ENCODE assay signal across 28 cellular contexts in genomic region chr15:61198722-61199121, GRCh38.
"Had no signal": no experiment of that assay in that cellular context is flagged by ENCODE, and none has a peak within 500 bp of the region (broad histone marks: within the 10 kb centered on the region; RNA-seq: fewer than 3 reads in every experiment).

No MANE protein-coding gene starts in this region.

- H3K4me3 ChIP-seq: breast epithelium, esophagus squamous epithelium, right lobe of liver, skin epidermis, stomach, thyroid gland, upper lobe of left lung, vagina had no signal

- H3K9me3 ChIP-seq: breast epithelium, esophagus squamous epithelium, right lobe of liver, stomach, thyroid gland, upper lobe of left lung, vagina had no signal

- H3K27ac ChIP-seq: breast epithelium, epithelial cell of prostate, esophagus squamous epithelium, right lobe of liver, skin epidermis, stomach, thyroid gland, upper lobe of left lung, vagina had no signal

- H3K4me1 Mint-ChIP-seq: activated CD4-positive, alpha-beta memory T cell treated with anti-CD3 and anti-CD28 coated beads, Interleukin-2, amount 10 ng/mL, durations not matched to agents 7 days and 5 days; activated CD4-positive, alpha-beta T cell treated with anti-CD3 and anti-CD28 coated beads, Interleukin-2, amount 10 ng/mL, durations not matched to agents 24 days and 14 days; activated naive CD8-positive, alpha-beta T cell treated with anti-CD3 and anti-CD28 coated beads, Interleukin-2, amount 50 U/mL, for 24 hours; naive thymus-derived CD8-positive, alpha-beta T cell; stimulated activated effector memory CD8-positive, alpha-beta T cell treated with anti-CD3 and anti-CD28 coated beads, Interleukin-12 subunit alpha, Interleukin-12 subunit beta, amount 100 ng/mL, for 72 hours had no signal

- ATAC-seq: activated naive CD8-positive, alpha-beta T cell treated with anti-CD3 and anti-CD28 coated beads, Interleukin-2, amount 50 U/mL, for 24 hours; activated T-helper 17 cell treated with anti-CD3 and anti-CD28 coated beads, Interleukin-2, amount 50 U/mL, for 72 hours; left cardiac atrium; naive thymus-derived CD8-positive, alpha-beta T cell; right lobe of liver; stimulated activated effector memory CD8-positive, alpha-beta T cell treated with anti-CD3 and anti-CD28 coated beads, Interleukin-12 subunit alpha, Interleukin-12 subunit beta, amount 100 ng/mL, for 72 hours had no signal

- DNase-seq: activated CD4-positive, alpha-beta memory T cell treated with anti-CD3 and anti-CD28 coated beads, Interleukin-2, amount 10 ng/mL, durations not matched to agents 7 days and 5 days; activated CD4-positive, alpha-beta T cell treated with anti-CD3 and anti-CD28 coated beads, Interleukin-2, amount 10 ng/mL, durations not matched to agents 24 days and 14 days; activated CD4-positive, CD25-positive, alpha-beta regulatory T cell treated with anti-CD3 and anti-CD28 coated beads, Interleukin-2, amount 50 U/mL, for 72 hours; activated CD8-positive, alpha-beta memory T cell treated with anti-CD3 and anti-CD28 coated beads, Interleukin-2, amount 50 U/mL, for 48 hours; activated gamma-delta T cell treated with Interleukin-2 at 50 U/mL for 16 hours; activated naive CD4-positive, alpha-beta T cell treated with anti-CD3 and anti-CD28 coated beads, Interleukin-2, amount 50 U/mL, for 16 hours; activated naive CD8-positive, alpha-beta T cell treated with anti-CD3 and anti-CD28 coated beads, Interleukin-2, amount 50 U/mL, for 24 hours; activated T-cell treated with anti-CD3 and anti-CD28 coated beads, Interleukin-2, amount 50 U/mL, for 24 hours; central memory CD4-positive, alpha-beta T cell; effector CD4-positive, alpha-beta T cell; esophagus squamous epithelium; foreskin melanocyte; left cardiac atrium; mammary epithelial cell; naive thymus-derived CD8-positive, alpha-beta T cell; right lobe of liver; stimulated activated CD4-positive, alpha-beta T cell treated with anti-CD3 and anti-CD28 coated beads, Interleukin-4, amount 100 ng/mL, for 24 hours; stomach; T-helper 1 cell; thyroid gland; upper lobe of left lung had no signal

- H3K9me3 Mint-ChIP-seq: activated CD4-positive, alpha-beta memory T cell treated with anti-CD3 and anti-CD28 coated beads, Interleukin-2, amount 10 ng/mL, durations not matched to agents 7 days and 5 days; activated CD4-positive, alpha-beta T cell treated with anti-CD3 and anti-CD28 coated beads, Interleukin-2, amount 10 ng/mL, durations not matched to agents 24 days and 14 days; activated naive CD8-positive, alpha-beta T cell treated with anti-CD3 and anti-CD28 coated beads, Interleukin-2, amount 50 U/mL, for 24 hours; activated T-cell treated with anti-CD3 and anti-CD28 coated beads, Interleukin-2, amount 50 U/mL, for 24 hours; activated T-helper 17 cell treated with anti-CD3 and anti-CD28 coated beads, Interleukin-2, amount 50 U/mL, for 72 hours; naive thymus-derived CD8-positive, alpha-beta T cell; stimulated activated effector memory CD8-positive, alpha-beta T cell treated with anti-CD3 and anti-CD28 coated beads, Interleukin-12 subunit alpha, Interleukin-12 subunit beta, amount 100 ng/mL, for 72 hours; T-helper 2 cell treated with Interferon-gamma antibody and Interleukin-4, amounts not matched to agents 5 μg/mL and 100 μg/mL, for 36 hours had no signal

- H3K27me3 ChIP-seq: breast epithelium, esophagus squamous epithelium, right lobe of liver, stomach, thyroid gland, upper lobe of left lung, vagina had no signal

- H3K36me3 ChIP-seq: breast epithelium, esophagus squamous epithelium, right lobe of liver, stomach, thyroid gland, upper lobe of left lung, vagina had no signal

- H3K36me3 Mint-ChIP-seq: naive thymus-derived CD8-positive, alpha-beta T cell; stimulated activated effector memory CD8-positive, alpha-beta T cell treated with anti-CD3 and anti-CD28 coated beads, Interleukin-12 subunit alpha, Interleukin-12 subunit beta, amount 100 ng/mL, for 72 hours had no signal

- H3K4me3 Mint-ChIP-seq: activated CD4-positive, alpha-beta memory T cell treated with anti-CD3 and anti-CD28 coated beads, Interleukin-2, amount 10 ng/mL, durations not matched to agents 7 days and 5 days; activated CD4-positive, alpha-beta T cell treated with anti-CD3 and anti-CD28 coated beads, Interleukin-2, amount 10 ng/mL, durations not matched to agents 24 days and 14 days; activated naive CD8-positive, alpha-beta T cell treated with anti-CD3 and anti-CD28 coated beads, Interleukin-2, amount 50 U/mL, for 24 hours; activated T-cell treated with anti-CD3 and anti-CD28 coated beads, Interleukin-2, amount 50 U/mL, for 24 hours; activated T-helper 17 cell treated with anti-CD3 and anti-CD28 coated beads, Interleukin-2, amount 50 U/mL, for 72 hours; naive thymus-derived CD8-positive, alpha-beta T cell; stimulated activated effector memory CD8-positive, alpha-beta T cell treated with anti-CD3 and anti-CD28 coated beads, Interleukin-12 subunit alpha, Interleukin-12 subunit beta, amount 100 ng/mL, for 72 hours; T-helper 2 cell treated with Interferon-gamma antibody and Interleukin-4, amounts not matched to agents 5 μg/mL and 100 μg/mL, for 36 hours had no signal

- H3K4me1 ChIP-seq: right lobe of liver, upper lobe of left lung had no signal

- H3K27ac Mint-ChIP-seq: activated CD4-positive, alpha-beta memory T cell treated with anti-CD3 and anti-CD28 coated beads, Interleukin-2, amount 10 ng/mL, durations not matched to agents 7 days and 5 days; activated CD4-positive, alpha-beta T cell treated with anti-CD3 and anti-CD28 coated beads, Interleukin-2, amount 10 ng/mL, durations not matched to agents 24 days and 14 days; activated naive CD8-positive, alpha-beta T cell treated with anti-CD3 and anti-CD28 coated beads, Interleukin-2, amount 50 U/mL, for 24 hours; activated T-cell treated with anti-CD3 and anti-CD28 coated beads, Interleukin-2, amount 50 U/mL, for 24 hours; activated T-helper 17 cell treated with anti-CD3 and anti-CD28 coated beads, Interleukin-2, amount 50 U/mL, for 72 hours; naive thymus-derived CD8-positive, alpha-beta T cell; stimulated activated effector memory CD8-positive, alpha-beta T cell treated with anti-CD3 and anti-CD28 coated beads, Interleukin-12 subunit alpha, Interleukin-12 subunit beta, amount 100 ng/mL, for 72 hours; T-helper 2 cell treated with Interferon-gamma antibody and Interleukin-4, amounts not matched to agents 5 μg/mL and 100 μg/mL, for 36 hours had no signal
